8 cellular contexts compared by ENCODE assay signal in genomic region chr19:42422576-42423461, GRCh38. TPM values are rescaled to one million over a fixed set of nuclear protein-coding genes. Genes with fewer than 3 reads are reported as not detected.
DNase-seq lines count a peak whose midpoint lies in the region; ATAC-seq and TF ChIP-seq lines count a peak whose summit lies in the region.

No MANE protein-coding gene starts in this region.

- peak overlapping the region; percentile 93 for H3K4me2 ChIP-seq in Loucy (ENCODE audit: low read depth, low read length, poor library complexity, severe bottlenecking)

- H3K9me2 ChIP-seq in Loucy (replicated peaks; ENCODE audit: low read depth, low read length): no peaks in the 10 kb centered on the region

- no peaks in the 10 kb centered on the region for H3K27me3 ChIP-seq in Loucy (ENCODE audit: insufficient read depth, low read length, poor library complexity, severe bottlenecking)
- no peaks in the 10 kb centered on the region for H3K27me3 ChIP-seq in endocrine pancreas (ENCODE audit: control insufficient read depth, insufficient read depth, low read length)
- H3K27me3 ChIP-seq in mucosa of rectum (ENCODE audit: control insufficient read depth in 2 of 2, insufficient read depth in 2 of 2, low read length in 2 of 2): peaks cover 4 to 6% of the 10 kb centered on the region in 2 donors

- no peak for TF ChIP-seq CTCF in Loucy (conservative IDR thresholded peaks at IDR 0.05; ENCODE audit: low read length)

- H3K27ac ChIP-seq in mucosa of rectum (ENCODE audit: low read depth in 2 of 2, low read length in 2 of 2): peak overlapping the region; percentile 19 to 71

- peak overlapping the region; percentile 64 for H2AFZ ChIP-seq in Loucy (ENCODE audit: low read length)

- H3K4me1 ChIP-seq in Loucy (ENCODE audit: insufficient read depth, low read length, poor library complexity, severe bottlenecking) (peaks cover 33% of the 10 kb centered on the region), endocrine pancreas (ENCODE audit: control insufficient read depth, insufficient read depth, low read length) (no peaks in the 10 kb centered on the region), mucosa of rectum (ENCODE audit: control insufficient read depth in 2 of 2, insufficient read depth in 2 of 2, low read length in 2 of 2) (peaks cover 18 to 30% of the 10 kb centered on the region in 2 donors)

- DNase-seq in G401 (ENCODE audit: low spot score) (peak; percentile 65), amniotic stem cell (lab: John Stamatoyannopoulos, UW) (no peak)
- DNase-seq in activated CD4-positive, alpha-beta T cell treated with anti-CD3 and anti-CD28 coated beads, Interleukin-2, amount 50 U/mL, for 48 hours: peak; percentile 44 to 54
- DNase-seq in stimulated activated naive CD4-positive, alpha-beta T cell treated with Interleukin-2 at 50 U/mL for 16 hours (lab: John Stamatoyannopoulos, UW): peak; percentile 49

- H3K9ac ChIP-seq in Loucy (ENCODE audit: low read depth, low read length, poor library complexity, severe bottlenecking) (peak overlapping the region; percentile 73), endocrine pancreas (ENCODE audit: control insufficient read depth, insufficient read depth, low read length) (peak overlapping the region; percentile 15), mucosa of rectum (ENCODE audit: low read depth in 1 of 2, low read length in 2 of 2) (peak overlapping the region; percentile 55 to 80)

- peak; percentile 32 for ATAC-seq in GM21786 (IDR thresholded peaks at IDR 0.05; ENCODE audit: unreplicated experiment)

- peak overlapping the region; percentile 74 for H3K4me3 ChIP-seq in Loucy (ENCODE audit: low read length, poor library complexity, severe bottlenecking)
- H3K4me3 ChIP-seq in endocrine pancreas (ENCODE audit: control insufficient read depth, insufficient read depth, low read length): no peak overlapping the region
- peak overlapping the region; percentile 54 to 85 for H3K4me3 ChIP-seq in mucosa of rectum (ENCODE audit: low read length in 2 of 2)

- H3F3A ChIP-seq in Loucy (ENCODE audit: low read depth): no peaks in the 10 kb centered on the region

- H4K20me1 ChIP-seq in Loucy (ENCODE audit: insufficient read depth, low read length, poor library complexity, severe bottlenecking): peaks cover 22% of the 10 kb centered on the region

- in situ Hi-C loops in G401 (cut with HindIII; ENCODE audit: low sequenced_read_pairs): no loop called here

- no peaks in the 10 kb centered on the region for H3K36me3 ChIP-seq in Loucy (ENCODE audit: insufficient read depth, low read length)
- no peaks in the 10 kb centered on the region for H3K36me3 ChIP-seq in endocrine pancreas (ENCODE audit: control insufficient read depth, insufficient read depth, low read length)
- no peaks in the 10 kb centered on the region for H3K36me3 ChIP-seq in mucosa of rectum (ENCODE audit: control insufficient read depth in 2 of 2, insufficient read depth in 2 of 2, low read length in 2 of 2)

- H3K79me2 ChIP-seq in Loucy (ENCODE audit: insufficient read depth, low read length): peaks cover 16% of the 10 kb centered on the region; the same call in 1 of the 2 replicates

- H3K9me3 ChIP-seq in Loucy (ENCODE audit: insufficient read depth, low read depth, low read length) (no peaks in the 10 kb centered on the region), endocrine pancreas (ENCODE audit: control insufficient read depth, low read length) (no peaks in the 10 kb centered on the region), mucosa of rectum (ENCODE audit: control insufficient read depth in 2 of 2, low read length in 2 of 2) (no peaks in the 10 kb centered on the region)

RNA-seq across cellular contexts. Expression of gene LIPE, which starts 4.4 kb away (rescaled TPM):
- total RNA-seq in G401 (2014; rRNA removed; shearing (Covaris generic)): 26.5 and 29.0 TPM in 2 replicates

RNA-seq across cellular contexts. Expression of gene CXCL17, which starts 19.9 kb away (rescaled TPM):
- not detected in 2 replicates for total RNA-seq in G401 (2014; rRNA removed; shearing (Covaris generic))

RNA-seq across cellular contexts. Expression of gene CNFN, which starts 32.7 kb away (rescaled TPM):
- 3.9 TPM in 1 of 2 replicates, not detected in the other for total RNA-seq in G401 (2014; rRNA removed; shearing (Covaris generic))

Comparison
In these comparisons a context has a peak if more than half of its experiments do, and no peak if none do; other contexts are left out.
1. H3K9ac ChIP-seq: peak in every context shown above with its lines; median percentile 73 in Loucy; 68 in mucosa of rectum; 15 in endocrine pancreas.